ENCODE assay signal across 15 cellular contexts in the genomic region with DNA sequence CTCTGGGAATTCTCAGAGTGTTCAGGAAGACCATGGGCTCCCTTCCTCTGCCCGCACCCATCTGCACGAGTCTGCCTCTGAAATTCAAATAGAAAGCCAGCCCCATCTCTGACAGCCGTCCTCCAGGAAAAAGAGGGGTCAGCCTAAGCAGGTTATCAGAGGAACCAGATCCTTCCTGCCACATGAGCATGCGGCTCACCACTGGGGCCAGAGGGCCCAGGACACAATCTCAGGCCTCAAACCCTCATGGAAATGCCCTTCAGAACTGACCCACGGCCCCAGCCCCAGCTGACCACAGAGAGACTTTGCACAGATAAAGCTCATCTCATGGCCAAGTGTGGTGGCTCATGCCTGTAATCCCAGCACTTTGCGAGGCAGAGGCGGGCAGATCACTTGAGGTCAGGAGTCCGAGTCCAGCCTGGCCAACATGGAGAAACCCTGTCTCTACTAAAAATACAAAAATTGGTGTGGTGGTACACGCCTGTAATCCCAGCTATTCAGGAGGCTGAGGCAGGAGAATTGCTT. TPM values are rescaled to one million over a fixed set of nuclear protein-coding genes. Genes with fewer than 3 reads are reported as not detected.
A peak's percentile ranks its signal among the peaks of the same experiment; 100 is the strongest.
DNase-seq lines count a peak whose midpoint lies in the region; ATAC-seq, FAIRE-seq and TF ChIP-seq lines count a peak whose summit lies in the region.
"Had no signal": no experiment of that assay in that cellular context is flagged by ENCODE, and none has a peak within 500 bp of the region (broad histone marks: within the 10 kb centered on the region; RNA-seq: fewer than 3 reads in every experiment).

No MANE protein-coding gene starts in this region.

- H4K8ac ChIP-seq in IMR-90 (ENCODE audit: low read depth in 2 of 2, low read length in 2 of 2) (no peak overlapping the region; a peak in 1 of 4 replicates), H1 (ENCODE audit: extremely low read depth, insufficient read depth, low read length) (no peak overlapping the region)

- H4K5ac ChIP-seq in IMR-90 (ENCODE audit: low read depth, low read length) (no peak overlapping the region), H1 (ENCODE audit: insufficient read length, low read depth, low read length) (no peak overlapping the region)

- H2BK5ac ChIP-seq in IMR-90 (ENCODE audit: low read depth, low read length, poor library complexity, severe bottlenecking) (peak overlapping the region; percentile 22), H1 (ENCODE audit: low read depth, low read length) (no peak overlapping the region; the same call in 1 of the 2 replicates)

- CTCF ChIA-PET in IMR-90 (lab: Yijun Ruan, JAX), result interaction anchor here (1.0 kb wide), 1 partner anchor 15 kb away, joined by 5 read pairs; no protein-coding TSS in a partner anchor
- CTCF ChIA-PET in H1 (lab: Charles Lee; ENCODE audit: partially characterized antibody), result interaction anchor here (22.3 to 34.8 kb wide), 3 partner anchors 3 to 18 kb away, joined by 741 to 930 read pairs (median 741); a partner anchor contains a TSS
- CTCF ChIA-PET in PC-9 (lab: Charles Lee), result no interaction called here

- H2AK5ac ChIP-seq in IMR-90 (ENCODE audit: low read depth, low read length) (no peak overlapping the region), H1 (ENCODE audit: low read depth, low read length) (no peak overlapping the region; the same call in 1 of the 2 replicates)

- H3K4me1 ChIP-seq in IMR-90 (ENCODE audit: control insufficient read depth, insufficient read depth, low read length), result peaks cover 41% of the 10 kb centered on the region
- peaks cover 3 to 16% (median 4%) of the 10 kb centered on the region in 4 experiments; a peak in 6 of 7 replicates for H3K4me1 ChIP-seq in H1 (replicated peaks in 1 of 4; ENCODE audit: control insufficient read depth in 3 of 4, insufficient read depth in 4 of 4, low read length in 3 of 4)
- peaks cover 0 to 29% (median 7%) of the 10 kb centered on the region in 4 donors for H3K4me1 ChIP-seq in right lobe of liver
- peaks cover 32% of the 10 kb centered on the region for H3K4me1 ChIP-seq in smooth muscle cell (ENCODE audit: low read depth)
- peaks cover 1% of the 10 kb centered on the region for H3K4me1 ChIP-seq in PC-9 (replicated peaks; ENCODE audit: insufficient read depth)

- in situ Hi-C loops in IMR-90 (cut with MboI; ENCODE audit: low sequenced_read_pairs), result no loop called here

- POLR2A ChIA-PET in IMR-90 (lab: Charles Lee; ENCODE audit: unreplicated experiment) (interaction anchor here (1.7 kb wide), 1 partner anchor 49 kb away, joined by 26 read pairs; a partner anchor contains a TSS), H1 (lab: Charles Lee; ENCODE audit: partially characterized antibody) (interaction anchor here (67.0 to 88.3 kb wide), 2 partner anchors 14 to 25 kb away, joined by 4270 read pairs; a partner anchor contains a TSS), PC-9 (lab: Charles Lee; ENCODE audit: unreplicated experiment) (interaction anchor here (0.5 kb wide), 1 partner anchor 12 kb away, joined by 3 read pairs; no protein-coding TSS in a partner anchor)

- peaks cover 6 to 75% of the 10 kb centered on the region in 2 experiments; a peak in 3 of 4 replicates for H3K79me2 ChIP-seq in H1 (ENCODE audit: control insufficient read depth in 1 of 2, insufficient read depth in 2 of 2, low read length in 2 of 2)
- H3K79me2 ChIP-seq in smooth muscle cell (ENCODE audit: low read depth), result peaks cover 65% of the 10 kb centered on the region
- peaks cover 85% of the 10 kb centered on the region for H3K79me2 ChIP-seq in PC-9 (ENCODE audit: low read depth)

- intact Hi-C loops in IMR-90 (cut with micrococcal nuclease) (no loop called here), right lobe of liver (cut with DNase I) (no loop called here), PC-9 (cut with micrococcal nuclease; ENCODE audit: unreplicated experiment) (no loop called here)

- no TSS peak for BruUV-seq in IMR-90 (replicated peaks; lab: Mats Ljungman, UMichigan)
- BruUV-seq in PC-9 (replicated peaks; lab: Mats Ljungman, UMichigan), result no TSS peak

- peaks cover 6 to 71% of the 10 kb centered on the region in 2 experiments; a peak in 2 of 4 replicates for H3K79me1 ChIP-seq in IMR-90 (ENCODE audit: low read depth in 1 of 2, low read length in 2 of 2)
- peaks cover 22% of the 10 kb centered on the region for H3K79me1 ChIP-seq in H1 (ENCODE audit: low read depth, low read length)

- peak overlapping the region; percentile 71; the same call in 1 of the 2 replicates for H3K23ac ChIP-seq in IMR-90 (ENCODE audit: low read depth, low read length)
- no peak overlapping the region for H3K23ac ChIP-seq in H1 (ENCODE audit: insufficient read length)

- H3K9me1 ChIP-seq in IMR-90 (ENCODE audit: insufficient read depth, low read length), result peaks cover 49% of the 10 kb centered on the region

- TF ChIP-seq CTCF in IMR-90 (conservative IDR thresholded peaks at IDR 0.05; ENCODE audit: low read depth, low read length) (no peak), H1 (IDR thresholded peaks at IDR 0.05; ENCODE audit: control extremely low read depth in 1 of 3, insufficient read depth in 1 of 3, low read depth in 1 of 3, low read length in 3 of 3) (no peak), right lobe of liver (IDR thresholded peaks at IDR 0.05) (no peak), smooth muscle cell (IDR thresholded peaks at IDR 0.05; ENCODE audit: borderline replicate concordance, insufficient read depth, poor library complexity, severe bottlenecking) (no peak), PC-9 (conservative IDR thresholded peaks at IDR 0.05) (no peak)

- no peak overlapping the region for H3K4ac ChIP-seq in IMR-90 (ENCODE audit: low read depth, low read length)
- H3K4ac ChIP-seq in H1 (replicated peaks; ENCODE audit: insufficient read length, low read depth, low read length), result no peak overlapping the region

- TF ChIP-seq RAD21 in IMR-90 (IDR thresholded peaks at IDR 0.05; ENCODE audit: low read length) (no peak), H1 (IDR thresholded peaks at IDR 0.05 in 1 of 2, conservative IDR thresholded peaks at IDR 0.05 in 1 of 2; ENCODE audit: low read depth in 2 of 2, low read length in 2 of 2) (no peak)

- DNase-seq in IMR-90 (no peak), H1 (ENCODE audit: low read depth in 1 of 2, low spot score in 2 of 2) (no peak), right lobe of liver (peak in 1 of 3 donors; percentile 67), smooth muscle cell (lab: John Stamatoyannopoulos, UW; ENCODE audit: unreplicated experiment) (no peak), PC-9 (no peak), HT-29 (ENCODE audit: low spot score) (no peak)
- DNase-seq: activated naive CD4-positive, alpha-beta T cell treated with anti-CD3 and anti-CD28 coated beads for 36 hours; AML-193; NCI-H2171; nephron progenitor cell; stimulated activated CD4-positive, alpha-beta T cell treated with anti-CD3 and anti-CD28 coated beads, Interleukin-15, amount 100 ng/mL, for 24 hours had no signal

- FAIRE-seq in H1 (lab: Jason Lieb, UNC), result no peak
- FAIRE-seq: GM12891 had no signal

- TF ChIP-seq POLR2A in IMR-90 (IDR thresholded peaks at IDR 0.05; ENCODE audit: low read depth, low read length) (no peak), H1 (IDR thresholded peaks at IDR 0.05; ENCODE audit: control extremely low read depth in 1 of 2, low read depth in 2 of 2, low read length in 2 of 2) (no peak), right lobe of liver (IDR thresholded peaks at IDR 0.05) (no peak)

- H3K27ac ChIP-seq in IMR-90 (ENCODE audit: insufficient read depth, low read length) (no peak overlapping the region), H1 (ENCODE audit: low read depth, low read length) (no peak overlapping the region), right lobe of liver (peak overlapping the region in 2 of 3 donors; percentile 33 to 66), smooth muscle cell (ENCODE audit: low read depth) (no peak overlapping the region), PC-9 (no peak overlapping the region)
- H3K27ac ChIP-seq: HL-60 had no signal

- H2BK15ac ChIP-seq in IMR-90 (ENCODE audit: low read depth, low read length) (no peak overlapping the region), H1 (ENCODE audit: low read length) (no peak overlapping the region)

- H2AK9ac ChIP-seq in IMR-90 (replicated peaks; ENCODE audit: low read depth, low read length, poor library complexity), result no peak overlapping the region

- WGBS in IMR-90 (ENCODE audit: extremely low coverage in 2 of 2, insufficient read length in 1 of 2), 2 experiments, result 60% methylated on average over 4 of the region's 9 CpGs; no CpG with 5 or more reads in 1 of the 2 experiments
- WGBS in H1 (ENCODE audit: extremely low coverage in 1 of 2, insufficient coverage in 1 of 2, insufficient read length in 1 of 2, insufficient replicate concordance in 2 of 2, low coverage in 1 of 2, low lambda C conversion rate in 2 of 2, missing lambda C conversion rate in 1 of 2), 2 experiments, result 92% methylated on average over 9 of the region's 9 CpGs; no CpG with 5 or more reads in 1 of the 2 experiments
- 80% methylated on average over 2 of the region's 9 CpGs for WGBS in right lobe of liver (ENCODE audit: insufficient coverage, low coverage, low lambda C conversion rate, missing lambda C conversion rate)
- 24% methylated on average over 9 of the region's 9 CpGs for WGBS in smooth muscle cell (ENCODE audit: low lambda C conversion rate)

- peaks cover 5% of the 10 kb centered on the region for H3K36me3 ChIP-seq in IMR-90 (ENCODE audit: control insufficient read depth, insufficient read depth, low read length)
- H3K36me3 ChIP-seq in H1 (ENCODE audit: control insufficient read depth in 2 of 4, insufficient read depth in 4 of 4, low read length in 3 of 4), result no peaks in the 10 kb centered on the region; a peak in 1 of 8 replicates
- H3K36me3 ChIP-seq in right lobe of liver, result peaks cover 0 to 2% (median 0%) of the 10 kb centered on the region in 4 donors
- H3K36me3 ChIP-seq in smooth muscle cell (ENCODE audit: low read depth), result no peaks in the 10 kb centered on the region
- peaks cover under 1% of the 10 kb centered on the region; the same call in 1 of the 2 replicates for H3K36me3 ChIP-seq in PC-9 (ENCODE audit: low read depth)

- H3K27me3 ChIP-seq in IMR-90 (ENCODE audit: control insufficient read depth, insufficient read depth, low read length), result no peaks in the 10 kb centered on the region
- H3K27me3 ChIP-seq in H1 (replicated peaks in 1 of 4; ENCODE audit: control insufficient read depth in 3 of 4, extremely low read depth in 1 of 4, insufficient read depth in 3 of 4, low read length in 3 of 4), result no peaks in the 10 kb centered on the region
- no peaks in the 10 kb centered on the region for H3K27me3 ChIP-seq in right lobe of liver
- H3K27me3 ChIP-seq in smooth muscle cell (ENCODE audit: low read depth), result no peaks in the 10 kb centered on the region
- H3K27me3 ChIP-seq in PC-9 (ENCODE audit: insufficient read depth, low read depth), result no peaks in the 10 kb centered on the region

- H3K9ac ChIP-seq in IMR-90 (ENCODE audit: low read depth, low read length), result no peak overlapping the region
- H3K9ac ChIP-seq in H1 (replicated peaks in 1 of 4; ENCODE audit: extremely low read depth in 1 of 4, low read depth in 3 of 4, low read length in 3 of 4), result no peak overlapping the region
- H3K9ac ChIP-seq in smooth muscle cell (ENCODE audit: low read depth), result no peak overlapping the region

- H4K91ac ChIP-seq in IMR-90 (ENCODE audit: insufficient read depth, low read depth, low read length) (no peak overlapping the region; the same call in 1 of the 2 replicates), H1 (replicated peaks; ENCODE audit: insufficient read length, low read length) (no peak overlapping the region)

- no peak for TF ChIP-seq EP300 in H1 (IDR thresholded peaks at IDR 0.05; ENCODE audit: borderline replicate concordance in 1 of 2, low read depth in 2 of 2, low read length in 2 of 2)

- no peaks in the 10 kb centered on the region for H3K9me3 ChIP-seq in IMR-90 (ENCODE audit: control insufficient read depth, insufficient read depth, low read length)
- no peaks in the 10 kb centered on the region for H3K9me3 ChIP-seq in H1 (ENCODE audit: insufficient read depth in 2 of 2, low read depth in 1 of 2, low read length in 1 of 2)
- no peaks in the 10 kb centered on the region for H3K9me3 ChIP-seq in right lobe of liver
- H3K9me3 ChIP-seq in smooth muscle cell (replicated peaks; ENCODE audit: low read depth), result no peaks in the 10 kb centered on the region
- H3K9me3 ChIP-seq in PC-9 (ENCODE audit: insufficient read depth, low read depth), result no peaks in the 10 kb centered on the region

- dilution Hi-C loops in IMR-90 (cut with HindIII; ENCODE audit: low sequenced_read_pairs, unreplicated experiment), result no loop called here

- H3K56ac ChIP-seq in IMR-90 (ENCODE audit: extremely low read depth, insufficient read depth, low read length) (no peak overlapping the region), H1 (replicated peaks; ENCODE audit: insufficient read length, low read depth, low read length) (no peak overlapping the region)

- no peak overlapping the region for H3K4me2 ChIP-seq in IMR-90 (ENCODE audit: low read depth, low read length)
- H3K4me2 ChIP-seq in H1 (ENCODE audit: insufficient read depth in 1 of 2, low read depth in 2 of 2, low read length in 2 of 2), result no peak overlapping the region
- H3K4me2 ChIP-seq in smooth muscle cell, result peak overlapping the region; percentile 57
- H3K4me2 ChIP-seq in PC-9, result no peak overlapping the region

- H3K4me3 ChIP-seq in IMR-90 (ENCODE audit: insufficient read depth, low read depth, low read length) (no peak overlapping the region), H1 (ENCODE audit: extremely low read depth in 1 of 4, insufficient read depth in 2 of 4, low read depth in 3 of 4, low read length in 4 of 4) (no peak overlapping the region), right lobe of liver (no peak overlapping the region), smooth muscle cell (no peak overlapping the region), PC-9 (no peak overlapping the region)

- H3K9me2 ChIP-seq in PC-9 (ENCODE audit: insufficient read depth), result no peaks in the 10 kb centered on the region

- H2AFZ ChIP-seq in IMR-90 (replicated peaks; ENCODE audit: low read length, poor library complexity), result no peak overlapping the region
- H2AFZ ChIP-seq in H1 (ENCODE audit: low read length), result no peak overlapping the region
- H2AFZ ChIP-seq in smooth muscle cell (ENCODE audit: low read depth), result no peak overlapping the region
- no peak overlapping the region for H2AFZ ChIP-seq in PC-9

- H3K18ac ChIP-seq in IMR-90 (ENCODE audit: low read depth, low read length) (no peak overlapping the region), H1 (ENCODE audit: extremely low read depth, low read length) (no peak overlapping the region; the same call in 1 of the 2 replicates)

- H3K23me2 ChIP-seq in H1 (ENCODE audit: low read depth, low read length), result no peaks in the 10 kb centered on the region

- peaks cover 67% of the 10 kb centered on the region for H4K20me1 ChIP-seq in IMR-90 (ENCODE audit: insufficient read depth, low read length)
- H4K20me1 ChIP-seq in H1 (replicated peaks in 1 of 2; ENCODE audit: control insufficient read depth in 1 of 2, insufficient read depth in 2 of 2, low read length in 2 of 2), result peaks cover 13 to 33% of the 10 kb centered on the region in 2 experiments
- peaks cover 96% of the 10 kb centered on the region for H4K20me1 ChIP-seq in smooth muscle cell (ENCODE audit: low read depth)
- peaks cover 33% of the 10 kb centered on the region for H4K20me1 ChIP-seq in PC-9 (ENCODE audit: insufficient read depth)

- H2BK120ac ChIP-seq in IMR-90 (ENCODE audit: low read depth, low read length), result no peak overlapping the region
- H2BK120ac ChIP-seq in H1 (replicated peaks; ENCODE audit: low read depth, low read length), result no peak overlapping the region

- H2BK20ac ChIP-seq in IMR-90 (ENCODE audit: low read depth, low read length) (no peak overlapping the region), H1 (ENCODE audit: low read length) (no peak overlapping the region)

- H2BK12ac ChIP-seq in H1 (ENCODE audit: low read depth, low read length), result 0 out of 2 replicates have a peak overlapping the region, but pooled peaks have one; percentile 13

- peaks cover 15% of the 10 kb centered on the region for H3F3A ChIP-seq in smooth muscle cell (ENCODE audit: low read depth)
- no peaks in the 10 kb centered on the region for H3F3A ChIP-seq in PC-9 (ENCODE audit: insufficient read depth, low read depth)

- no peak for ATAC-seq in IMR-90 (ENCODE audit: low read depth)
- ATAC-seq in right lobe of liver, result peak; percentile 67 to 80 (median 71)
- ATAC-seq in HG03342 (IDR thresholded peaks at IDR 0.05; ENCODE audit: unreplicated experiment), result no peak
- ATAC-seq in HG02623 (IDR thresholded peaks at IDR 0.05; ENCODE audit: unreplicated experiment), result no peak

- no peak overlapping the region for H3K14ac ChIP-seq in IMR-90 (replicated peaks; ENCODE audit: low read depth, low read length)
- no peak overlapping the region for H3K14ac ChIP-seq in H1 (ENCODE audit: insufficient read length)

RNA-seq across cellular contexts. Expression of a gene that starts 23.2 kb away (rescaled TPM):
- total RNA-seq in IMR-90 (2012; rRNA removed) (33.9 and 46.6 TPM in 2 replicates), right lobe of liver (10 to 100 TPM; 15.1 to 32.6 (median 24.1) TPM), smooth muscle cell (16.6 and 17.2 TPM in 2 replicates), PC-9 (2021) (191 and 218 TPM in 2 replicates)
- polyA plus RNA-seq in IMR-90 (2012; rRNA removed) (134 and 139 TPM in 2 replicates), H1 (2011; rRNA removed) (51.0 and 89.2 TPM in 2 replicates), smooth muscle cell (27.0 and 61.2 TPM in 2 replicates)
- 104 and 123 TPM in 2 replicates for polyA plus RNA-seq in IMR-90 (2012; cell fraction: cytosol; rRNA removed)
- 210 and 333 TPM in 2 replicates for polyA plus RNA-seq in IMR-90 (2012; cell fraction: nucleus; rRNA removed; ENCODE audit: low replicate concordance)
- total RNA-seq in H1 (2021; fragmentation: NEBNext Ultra II Directional; extraction: Animal tissue kit (Norgen Biotek cat#: 25700)), result 105 and 109 TPM in 2 replicates
- 29.0 TPM for polyA plus RNA-seq in H1 (2011; cell fraction: cytosol; rRNA removed)
- polyA plus RNA-seq in H1 (2011; cell fraction: nucleus; rRNA removed), result 80.4 TPM
- 58.2 to 73.1 TPM (median 70.3 TPM) in 4 replicates for polyA plus RNA-seq in H1 (2012, experiment 1 of 2)
- 83.1 TPM for polyA plus RNA-seq in H1 (2012, experiment 2 of 2)
- polyA plus RNA-seq in H1 (2013, experiment 1 of 2), result 88.7 TPM
- polyA plus RNA-seq in H1 (2013, experiment 2 of 2), result 91.0 TPM
- polyA minus RNA-seq in H1 (2011; rRNA and poly(A)+ RNA removed), result 45.0 and 62.0 TPM in 2 replicates
- 30.5 TPM for polyA minus RNA-seq in H1 (2011; cell fraction: cytosol; rRNA and poly(A)+ RNA removed)
- 33.2 TPM for polyA minus RNA-seq in H1 (2011; cell fraction: nucleus; rRNA and poly(A)+ RNA removed)
- 59.7 and 63.0 TPM in 2 replicates for total RNA-seq in HT-29 (2014; rRNA removed; shearing (Covaris generic))

RNA-seq across cellular contexts. Expression of a gene that starts 41.4 kb away (rescaled TPM):
- total RNA-seq in IMR-90 (2012; rRNA removed) (4,496 and 5,401 TPM in 2 replicates), right lobe of liver (1,000 to 10,000 TPM in 2 of 6 experiments, 100 to 1,000 TPM in 4; 549 to 1,070 (median 665) TPM), smooth muscle cell (2,989 and 3,138 TPM in 2 replicates), PC-9 (2021) (2,334 and 2,540 TPM in 2 replicates)
- polyA plus RNA-seq in IMR-90 (2012; rRNA removed) (5,590 and 6,356 TPM in 2 replicates), H1 (2011; rRNA removed) (8,838 and 10,765 TPM in 2 replicates), smooth muscle cell (1,054 and 1,106 TPM in 2 replicates)
- polyA plus RNA-seq in IMR-90 (2012; cell fraction: cytosol; rRNA removed), result 2,244 and 4,987 TPM in 2 replicates
- 1,556 and 2,037 TPM in 2 replicates for polyA plus RNA-seq in IMR-90 (2012; cell fraction: nucleus; rRNA removed; ENCODE audit: low replicate concordance)
- 2,987 and 3,029 TPM in 2 replicates for total RNA-seq in H1 (2021; fragmentation: NEBNext Ultra II Directional; extraction: Animal tissue kit (Norgen Biotek cat#: 25700))
- 10,357 TPM for polyA plus RNA-seq in H1 (2011; cell fraction: cytosol; rRNA removed)
- polyA plus RNA-seq in H1 (2011; cell fraction: nucleus; rRNA removed), result 6,829 TPM
- 4,444 to 5,241 TPM (median 4,665 TPM) in 4 replicates for polyA plus RNA-seq in H1 (2012, experiment 1 of 2)
- 7,158 TPM for polyA plus RNA-seq in H1 (2012, experiment 2 of 2)
- 4,021 TPM for polyA plus RNA-seq in H1 (2013, experiment 1 of 2)
- 3,982 TPM for polyA plus RNA-seq in H1 (2013, experiment 2 of 2)
- polyA minus RNA-seq in H1 (2011; rRNA and poly(A)+ RNA removed), result 5,851 and 5,958 TPM in 2 replicates
- polyA minus RNA-seq in H1 (2011; cell fraction: cytosol; rRNA and poly(A)+ RNA removed), result 2,113 TPM
- polyA minus RNA-seq in H1 (2011; cell fraction: nucleus; rRNA and poly(A)+ RNA removed), result 1,976 TPM
- 5,263 and 5,354 TPM in 2 replicates for total RNA-seq in HT-29 (2014; rRNA removed; shearing (Covaris generic))

RNA-seq across cellular contexts. Expression of a gene that starts 47.8 kb away (rescaled TPM):
- total RNA-seq in IMR-90 (2012; rRNA removed), result 65.8 and 77.6 TPM in 2 replicates
- polyA plus RNA-seq in IMR-90 (2012; rRNA removed), result 57.8 and 76.1 TPM in 2 replicates
- 28.3 and 50.4 TPM in 2 replicates for polyA plus RNA-seq in IMR-90 (2012; cell fraction: cytosol; rRNA removed)
- polyA plus RNA-seq in IMR-90 (2012; cell fraction: nucleus; rRNA removed; ENCODE audit: low replicate concordance), result 74.2 and 147 TPM in 2 replicates
- total RNA-seq in H1 (2021; fragmentation: NEBNext Ultra II Directional; extraction: Animal tissue kit (Norgen Biotek cat#: 25700)), result 133 and 137 TPM in 2 replicates
- 61.4 and 73.1 TPM in 2 replicates for polyA plus RNA-seq in H1 (2011; rRNA removed)
- 61.1 TPM for polyA plus RNA-seq in H1 (2011; cell fraction: cytosol; rRNA removed)
- 294 TPM for polyA plus RNA-seq in H1 (2011; cell fraction: nucleus; rRNA removed)
- 92.9 to 139 TPM (median 109 TPM) in 4 replicates for polyA plus RNA-seq in H1 (2012, experiment 1 of 2)
- 58.3 TPM for polyA plus RNA-seq in H1 (2012, experiment 2 of 2)
- 57.1 TPM for polyA plus RNA-seq in H1 (2013, experiment 1 of 2)
- 47.1 TPM for polyA plus RNA-seq in H1 (2013, experiment 2 of 2)
- polyA minus RNA-seq in H1 (2011; rRNA and poly(A)+ RNA removed), result 266 and 267 TPM in 2 replicates
- polyA minus RNA-seq in H1 (2011; cell fraction: cytosol; rRNA and poly(A)+ RNA removed), result 106 TPM
- 194 TPM for polyA minus RNA-seq in H1 (2011; cell fraction: nucleus; rRNA and poly(A)+ RNA removed)
- 10 to 100 TPM; 29.9 to 62.8 (median 39.4) TPM for total RNA-seq in right lobe of liver
- 40.4 and 44.3 TPM in 2 replicates for total RNA-seq in smooth muscle cell
- 31.6 and 35.9 TPM in 2 replicates for polyA plus RNA-seq in smooth muscle cell
- 116 and 119 TPM in 2 replicates for total RNA-seq in PC-9 (2021)
- 217 and 227 TPM in 2 replicates for total RNA-seq in HT-29 (2014; rRNA removed; shearing (Covaris generic))

RNA-seq across cellular contexts. Expression of a gene that starts 49.4 kb away (rescaled TPM):
- under 0.01 TPM in 2 replicates for total RNA-seq in IMR-90 (2012; rRNA removed)
- not detected in 2 replicates for polyA plus RNA-seq in IMR-90 (2012; rRNA removed)
- polyA plus RNA-seq in IMR-90 (2012; cell fraction: cytosol; rRNA removed), result not detected in 2 replicates
- polyA plus RNA-seq in IMR-90 (2012; cell fraction: nucleus; rRNA removed; ENCODE audit: low replicate concordance), result not detected in 2 replicates
- total RNA-seq in H1 (2021; fragmentation: NEBNext Ultra II Directional; extraction: Animal tissue kit (Norgen Biotek cat#: 25700)), result 1,112 and 1,388 TPM in 2 replicates
- polyA plus RNA-seq in H1 (2011; rRNA removed), result under 0.01 TPM in 2 replicates
- polyA plus RNA-seq in H1 (2011; cell fraction: cytosol; rRNA removed), result under 0.01 TPM
- under 0.01 TPM for polyA plus RNA-seq in H1 (2011; cell fraction: nucleus; rRNA removed)
- 129 to 168 TPM in 2 of 4 replicates, not detected in the others for polyA plus RNA-seq in H1 (2012, experiment 1 of 2)
- polyA plus RNA-seq in H1 (2012, experiment 2 of 2), result not detected
- not detected for polyA plus RNA-seq in H1 (2013, experiment 1 of 2)
- polyA plus RNA-seq in H1 (2013, experiment 2 of 2), result not detected
- polyA minus RNA-seq in H1 (2011; rRNA and poly(A)+ RNA removed), result 15,221 and 27,096 TPM in 2 replicates
- 41,377 TPM for polyA minus RNA-seq in H1 (2011; cell fraction: cytosol; rRNA and poly(A)+ RNA removed)
- polyA minus RNA-seq in H1 (2011; cell fraction: nucleus; rRNA and poly(A)+ RNA removed), result under 0.01 TPM
- 1,000 to 10,000 TPM in 4 of 6 experiments, under 1 TPM in 2; under 0.01 to 8,070 (median 3,211) TPM for total RNA-seq in right lobe of liver
- total RNA-seq in smooth muscle cell, result under 0.01 TPM in 2 replicates
- 4.5 TPM in 1 of 2 replicates, not detected in the other for polyA plus RNA-seq in smooth muscle cell
- 2,281 and 3,957 TPM in 2 replicates for total RNA-seq in PC-9 (2021)
- under 0.01 TPM in 1 of 2 replicates, not detected in the other for total RNA-seq in HT-29 (2014; rRNA removed; shearing (Covaris generic))

RNA-seq across cellular contexts. Expression of a gene that starts 50.7 kb away (rescaled TPM):
- total RNA-seq in IMR-90 (2012; rRNA removed) (under 0.01 TPM in 2 replicates), right lobe of liver (1,000 to 10,000 TPM in 4 of 6 experiments, under 1 TPM in 1, not detected in 1; under 0.01 to 2,710 (median 2,128) TPM), smooth muscle cell (under 0.01 TPM in 2 replicates), PC-9 (2021) (1,857 and 3,341 TPM in 2 replicates)
- polyA plus RNA-seq in IMR-90 (2012; rRNA removed) (not detected in 2 replicates), H1 (2011; rRNA removed) (under 0.01 TPM in 2 replicates), smooth muscle cell (3.8 TPM in 1 of 2 replicates, not detected in the other)
- not detected in 2 replicates for polyA plus RNA-seq in IMR-90 (2012; cell fraction: cytosol; rRNA removed)
- not detected in 2 replicates for polyA plus RNA-seq in IMR-90 (2012; cell fraction: nucleus; rRNA removed; ENCODE audit: low replicate concordance)
- 1,424 and 1,786 TPM in 2 replicates for total RNA-seq in H1 (2021; fragmentation: NEBNext Ultra II Directional; extraction: Animal tissue kit (Norgen Biotek cat#: 25700))
- polyA plus RNA-seq in H1 (2011; cell fraction: cytosol; rRNA removed), result under 0.01 TPM
- polyA plus RNA-seq in H1 (2011; cell fraction: nucleus; rRNA removed), result under 0.01 TPM
- 269 to 479 TPM in 2 of 4 replicates, not detected in the others for polyA plus RNA-seq in H1 (2012, experiment 1 of 2)
- not detected for polyA plus RNA-seq in H1 (2012, experiment 2 of 2)
- not detected for polyA plus RNA-seq in H1 (2013, experiment 1 of 2)
- not detected for polyA plus RNA-seq in H1 (2013, experiment 2 of 2)
- 17,972 and 34,273 TPM in 2 replicates for polyA minus RNA-seq in H1 (2011; rRNA and poly(A)+ RNA removed)
- polyA minus RNA-seq in H1 (2011; cell fraction: cytosol; rRNA and poly(A)+ RNA removed), result 67,273 TPM
- polyA minus RNA-seq in H1 (2011; cell fraction: nucleus; rRNA and poly(A)+ RNA removed), result under 0.01 TPM
- total RNA-seq in HT-29 (2014; rRNA removed; shearing (Covaris generic)), result under 0.01 TPM in 1 of 2 replicates, not detected in the other

Comparison
In these comparisons a context has a peak if more than half of its experiments do, and no peak if none do; other contexts are left out.
1. ATAC-seq: peak in right lobe of liver (4 of 4); none in IMR-90 (single experiment), HG03342 (single experiment) and HG02623 (single experiment).
2. H3K27ac ChIP-seq: peak in right lobe of liver (2 of 3); none in IMR-90 (single experiment), H1 (single experiment), smooth muscle cell (single experiment) and PC-9 (single experiment).